Comparison of ENCODE assay signal across 1 cellular context in the genomic region with DNA sequence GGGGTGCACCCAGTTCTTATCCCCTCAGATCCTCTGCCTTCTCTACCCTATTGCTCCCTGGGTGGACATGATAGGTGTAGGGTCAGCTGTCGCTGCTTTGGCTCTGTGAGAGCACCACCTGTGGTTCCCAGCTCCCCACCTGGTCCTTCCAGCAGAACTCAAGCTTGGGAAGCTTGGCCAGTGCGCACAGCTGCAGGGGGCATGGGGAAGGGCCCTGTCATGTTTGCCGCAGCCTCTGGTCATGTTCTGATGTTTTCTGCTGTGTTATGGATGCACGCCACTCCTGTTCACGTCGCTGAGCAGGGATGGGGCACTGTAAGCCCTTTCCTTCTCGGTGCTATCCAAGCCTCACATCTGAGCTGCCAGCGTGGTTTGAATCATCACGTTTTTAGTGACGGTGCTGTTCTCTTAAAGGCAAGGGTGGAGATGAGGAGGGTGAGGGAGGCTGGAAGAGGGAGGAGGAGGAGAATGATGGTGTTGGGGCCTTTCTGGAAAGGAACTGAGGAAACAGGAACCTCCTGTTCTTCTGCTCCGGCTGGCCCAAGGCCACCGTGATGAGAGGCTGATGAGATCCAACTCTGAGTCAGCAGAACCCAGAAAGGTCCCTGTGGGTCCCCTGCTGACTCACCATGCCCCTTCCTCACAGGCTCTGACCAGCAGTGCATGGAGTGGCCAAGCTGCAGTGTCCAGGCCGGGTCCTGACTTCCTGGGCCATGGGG.
TF ChIP-seq lines count a peak whose summit lies in the region.

No MANE protein-coding gene starts in this region.

TF ChIP-seq in liver, 16 proteins besides CTCF, POLR2A, EP300 and RAD21 (continued from another document):
- no peak for TF ChIP-seq TAF1 (conservative IDR thresholded peaks at IDR 0.05)
- no peak for TF ChIP-seq GABPA (IDR thresholded peaks at IDR 0.05 in 1 of 2, conservative IDR thresholded peaks at IDR 0.05 in 1 of 2)
